ENCODE assay signal across 13 cellular contexts in the genomic region with DNA sequence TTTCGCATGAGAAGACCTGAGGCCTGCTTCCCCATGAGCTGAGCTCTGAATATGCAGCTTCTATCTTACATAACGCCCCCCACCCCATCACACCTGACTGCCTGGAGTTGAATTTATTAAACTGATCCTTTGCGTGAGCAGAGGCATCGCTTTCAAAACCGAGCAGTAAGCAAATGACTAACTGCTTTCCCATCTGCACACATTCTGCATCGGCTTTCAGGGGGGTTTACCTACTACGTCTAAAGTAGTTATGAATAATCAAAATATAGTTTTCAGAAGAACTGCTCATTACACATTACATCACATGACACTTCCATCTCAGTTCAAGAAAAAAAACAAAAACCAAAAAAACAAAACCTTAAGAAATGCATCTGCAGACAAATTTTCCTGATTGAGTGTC. TPM values are rescaled to one million over a fixed set of nuclear protein-coding genes. Genes with fewer than 3 reads are reported as not detected.
DNase-seq lines count a peak whose midpoint lies in the region; ATAC-seq and TF ChIP-seq lines count a peak whose summit lies in the region.
"Had no signal": no experiment of that assay in that cellular context is flagged by ENCODE, and none has a peak within 500 bp of the region (broad histone marks: within the 10 kb centered on the region; RNA-seq: fewer than 3 reads in every experiment).

No MANE protein-coding gene starts in this region.

- H3K27me3 ChIP-seq in upper lobe of right lung, result peaks cover 11% of the 10 kb centered on the region

- H3K36me3 ChIP-seq in upper lobe of right lung, result no peaks in the 10 kb centered on the region
- H3K36me3 ChIP-seq: gastroesophageal sphincter, left ventricle myocardium inferior had no signal

- H3K27me3 Mint-ChIP-seq in activated T-cell treated with anti-CD3 and anti-CD28 coated beads, Interleukin-2, amount 50 U/mL, for 24 hours, result peaks cover 24% of the 10 kb centered on the region
- no peaks in the 10 kb centered on the region for H3K27me3 Mint-ChIP-seq in activated T-helper 2 cell treated with anti-CD3 and anti-CD28 coated beads, Interferon-gamma antibody, Interleukin-2, Interleukin-4, amounts not matched to agents 10 μg/mL and 5 μg/mL and 100 μg/mL, durations not matched to agents 14 hours and 24 hours and 36 hours (ENCODE audit: low read depth)

- H3K27ac Mint-ChIP-seq in activated T-cell treated with anti-CD3 and anti-CD28 coated beads, Interleukin-2, amount 50 U/mL, for 24 hours, result peak overlapping the region; percentile 77
- H3K27ac Mint-ChIP-seq in activated T-helper 2 cell treated with anti-CD3 and anti-CD28 coated beads, Interferon-gamma antibody, Interleukin-2, Interleukin-4, amounts not matched to agents 10 μg/mL and 5 μg/mL and 100 μg/mL, durations not matched to agents 14 hours and 24 hours and 36 hours, result peak overlapping the region; percentile 5

- H3K4me1 Mint-ChIP-seq in activated T-cell treated with anti-CD3 and anti-CD28 coated beads, Interleukin-2, amount 50 U/mL, for 24 hours (ENCODE audit: low read depth), result peaks cover 43% of the 10 kb centered on the region
- peaks cover 33% of the 10 kb centered on the region for H3K4me1 Mint-ChIP-seq in activated T-helper 2 cell treated with anti-CD3 and anti-CD28 coated beads, Interferon-gamma antibody, Interleukin-2, Interleukin-4, amounts not matched to agents 10 μg/mL and 5 μg/mL and 100 μg/mL, durations not matched to agents 14 hours and 24 hours and 36 hours (ENCODE audit: low read depth)

- no peak for TF ChIP-seq CTCF in upper lobe of right lung (IDR thresholded peaks at IDR 0.05)

- no peaks in the 10 kb centered on the region for H3K36me3 Mint-ChIP-seq in activated T-cell treated with anti-CD3 and anti-CD28 coated beads, Interleukin-2, amount 50 U/mL, for 24 hours (ENCODE audit: low read depth)
- H3K36me3 Mint-ChIP-seq in activated T-helper 2 cell treated with anti-CD3 and anti-CD28 coated beads, Interferon-gamma antibody, Interleukin-2, Interleukin-4, amounts not matched to agents 10 μg/mL and 5 μg/mL and 100 μg/mL, durations not matched to agents 14 hours and 24 hours and 36 hours (ENCODE audit: low read depth), result peaks cover 5% of the 10 kb centered on the region

- no peak for DNase-seq in activated T-cell treated with anti-CD3 and anti-CD28 coated beads, Interleukin-2, amount 50 U/mL, for 24 hours
- no peak for DNase-seq in activated T-cell treated with anti-CD3 and anti-CD28 coated beads, Interleukin-2, amount 50 U/mL, for 1 hour
- no peak for DNase-seq in activated T-helper 2 cell treated with anti-CD3 and anti-CD28 coated beads, Interferon-gamma antibody, Interleukin-2, Interleukin-4, amounts not matched to agents 10 μg/mL and 5 μg/mL and 100 μg/mL, durations not matched to agents 14 hours and 24 hours and 36 hours (ENCODE audit: low spot score)
- DNase-seq in NCI-H345 (lab: John Stamatoyannopoulos, UW) (no peak), upper lobe of right lung (no peak), glomerular visceral epithelial cell (ENCODE audit: extremely low spot score) (no peak)
- DNase-seq: DMS53, left ventricle myocardium inferior, NCI-H510A treated with DMSO at 0.1 percent for 48 hours, SK-N-SH had no signal

- ATAC-seq in GM19463 (IDR thresholded peaks at IDR 0.05; ENCODE audit: unreplicated experiment) (peak; percentile 97), HG02938 (IDR thresholded peaks at IDR 0.05; ENCODE audit: unreplicated experiment) (peak; percentile 95), upper lobe of right lung (no peak)
- ATAC-seq: gastroesophageal sphincter had no signal

- no peaks in the 10 kb centered on the region for H3K9me3 ChIP-seq in upper lobe of right lung
- H3K9me3 ChIP-seq: gastroesophageal sphincter, left ventricle myocardium inferior, SK-N-SH had no signal

- H3K4me1 ChIP-seq in upper lobe of right lung, result no peaks in the 10 kb centered on the region
- H3K4me1 ChIP-seq: gastroesophageal sphincter, left ventricle myocardium inferior had no signal

- intact Hi-C loops in activated T-helper 2 cell treated with anti-CD3 and anti-CD28 coated beads, Interferon-gamma antibody, Interleukin-2, Interleukin-4, amounts not matched to agents 10 μg/mL and 5 μg/mL and 100 μg/mL, durations not matched to agents 14 hours and 24 hours and 36 hours (cut with micrococcal nuclease), result loop anchor here (1.0 to 2.0 kb wide), 2 partner anchors 14 to 34 kb away; no protein-coding TSS in a partner anchor
- intact Hi-C loops in upper lobe of right lung (cut with DNase I), result no loop called here

- H3K27ac ChIP-seq in upper lobe of right lung, result no peak overlapping the region
- H3K27ac ChIP-seq: gastroesophageal sphincter, left ventricle myocardium inferior had no signal

- H3K4me3 ChIP-seq in upper lobe of right lung, result no peak overlapping the region
- H3K4me3 ChIP-seq: gastroesophageal sphincter, left ventricle myocardium inferior had no signal

- peaks cover 4% of the 10 kb centered on the region for H3K9me3 Mint-ChIP-seq in activated T-cell treated with anti-CD3 and anti-CD28 coated beads, Interleukin-2, amount 50 U/mL, for 24 hours
- H3K9me3 Mint-ChIP-seq in activated T-helper 2 cell treated with anti-CD3 and anti-CD28 coated beads, Interferon-gamma antibody, Interleukin-2, Interleukin-4, amounts not matched to agents 10 μg/mL and 5 μg/mL and 100 μg/mL, durations not matched to agents 14 hours and 24 hours and 36 hours, result peaks cover 8% of the 10 kb centered on the region

- H3K4me3 Mint-ChIP-seq in activated T-cell treated with anti-CD3 and anti-CD28 coated beads, Interleukin-2, amount 50 U/mL, for 24 hours, result no peak overlapping the region
- no peak overlapping the region for H3K4me3 Mint-ChIP-seq in activated T-helper 2 cell treated with anti-CD3 and anti-CD28 coated beads, Interferon-gamma antibody, Interleukin-2, Interleukin-4, amounts not matched to agents 10 μg/mL and 5 μg/mL and 100 μg/mL, durations not matched to agents 14 hours and 24 hours and 36 hours (ENCODE audit: low read depth)

RNA-seq across cellular contexts. Expression of a gene that starts 54.7 kb away (rescaled TPM):
- 126 and 137 TPM in 2 replicates for total RNA-seq in activated T-helper 2 cell treated with anti-CD3 and anti-CD28 coated beads, Interferon-gamma antibody, Interleukin-2, Interleukin-4, amounts not matched to agents 10 μg/mL and 5 μg/mL and 100 μg/mL, durations not matched to agents 14 hours and 24 hours and 36 hours
- total RNA-seq in upper lobe of right lung, result 41.4 TPM
